ENCODE assay signal across 8 cellular contexts in genomic region chr10:73590881-73591577, GRCh38. TPM values are rescaled to one million over a fixed set of nuclear protein-coding genes. Genes with fewer than 3 reads are reported as not detected.
A peak's percentile ranks its signal among the peaks of the same experiment; 100 is the strongest.
DNase-seq lines count a peak whose midpoint lies in the region; ATAC-seq and TF ChIP-seq lines count a peak whose summit lies in the region.

Gene USP54, minus strand, starts transcription at chr10:73591342. Its CDS starts 15,684 bp downstream, at chr10:73575658.

- peak within 1 kb of the TSS; percentile 77 to 99 (median 95) for H3K27ac ChIP-seq in dorsolateral prefrontal cortex

- TF ChIP-seq CTCF in dorsolateral prefrontal cortex (IDR thresholded peaks at IDR 0.05 in 54 of 56, conservative IDR thresholded peaks at IDR 0.05 in 2 of 56; ENCODE audit: low read depth in 1 of 56, partially characterized antibody in 56 of 56) (no peak), lower leg skin (IDR thresholded peaks at IDR 0.05) (no peak), subcutaneous adipose tissue (IDR thresholded peaks at IDR 0.05; ENCODE audit: low read depth) (no peak)

- H3K4me3 ChIP-seq in dorsolateral prefrontal cortex = peak within 1 kb of the TSS; percentile 22 to 69 (median 52)
- H3K4me3 ChIP-seq in lower leg skin (ENCODE audit: low read depth, poor library complexity, severe bottlenecking) = no peak within 1 kb of the TSS

- TF ChIP-seq POLR2A in lower leg skin (IDR thresholded peaks at IDR 0.05) = no peak

- DNase-seq in NCI-H2107 treated with DMSO at 0.1 percent for 48 hours (lab: John Stamatoyannopoulos, UW; ENCODE audit: unreplicated experiment) = peak; percentile 11
- DNase-seq in NCI-H2107 (lab: John Stamatoyannopoulos, UW) = no peak
- peak; percentile 71 for DNase-seq in RPMI7951 (ENCODE audit: low read depth)
- DNase-seq in dorsolateral prefrontal cortex = peak in 3 of 10 donors; percentile 22 to 50 (median 49)
- peak in 1 of 2 donors; percentile 22 for DNase-seq in lower leg skin (ENCODE audit: low spot score in 2 of 2)
- no peak for DNase-seq in NCI-H345 treated with DMSO at 0.1 percent for 48 hours (lab: John Stamatoyannopoulos, UW; ENCODE audit: unreplicated experiment)

- H3K27me3 ChIP-seq in dorsolateral prefrontal cortex = no peaks in the 10 kb centered on the region

- intact Hi-C loops in dorsolateral prefrontal cortex (cut with DNase I) (loop anchor here (1.0 to 5.0 kb wide), 3 partner anchors 36 to 62 kb away; no protein-coding TSS in a partner anchor), lower leg skin (cut with DNase I; ENCODE audit: low total_unique reads) (no loop called here)

- no peak for ATAC-seq in HG03460 (IDR thresholded peaks at IDR 0.05; ENCODE audit: unreplicated experiment)

- WGBS in lower leg skin, 2 donors = 43 to 50% methylated on average over 4 of the region's 4 CpGs

RNA-seq across cellular contexts. Expression of gene USP54, which starts in this region (rescaled TPM):
- total RNA-seq in RPMI7951 (2014; rRNA removed; shearing (Covaris generic)) = 6.4 and 8.3 TPM in 2 replicates
- 100 to 1,000 TPM in 119 of 120 experiments, 10 to 100 TPM in 1; 91.9 to 623 (median 231) TPM for total RNA-seq in dorsolateral prefrontal cortex
- 10 to 100 TPM; 54.0 to 83.5 (median 65.8) TPM for total RNA-seq in lower leg skin
- total RNA-seq in subcutaneous adipose tissue = 10 to 100 TPM; 14.8 to 24.9 (median 16.7) TPM

Comparison
In these comparisons a context has a peak if more than half of its experiments do, and no peak if none do; other contexts are left out.
1. DNase-seq: peak in NCI-H2107 treated with DMSO at 0.1 percent for 48 hours (single experiment) and RPMI7951 (single experiment); none in NCI-H2107 (single experiment) and NCI-H345 treated with DMSO at 0.1 percent for 48 hours (single experiment).